ENCODE assay signal across 1 cellular context in genomic region chr6:30741789-30742315, GRCh38.
TF ChIP-seq lines count a peak whose summit lies in the region.

No MANE protein-coding gene starts in this region.

TF ChIP-seq in HepG2, 621 proteins besides CTCF, POLR2A, EP300 and RAD21 (continued from another document and continues in another):
- no peak for TF ChIP-seq ZNF674 (CRISPR knock-in tag; IDR thresholded peaks at IDR 0.05; ENCODE audit: low read depth)
- TF ChIP-seq RAD51 (IDR thresholded peaks at IDR 0.05; ENCODE audit: borderline replicate concordance) = no peak
- TF ChIP-seq ZNF576 (CRISPR knock-in tag; IDR thresholded peaks at IDR 0.05) = no peak
- no peak for TF ChIP-seq ZNF274 (CRISPR knock-in tag; IDR thresholded peaks at IDR 0.05)
- no peak for TF ChIP-seq ZNF772 (CRISPR knock-in tag; IDR thresholded peaks at IDR 0.05)
- TF ChIP-seq ZNF235 (CRISPR knock-in tag; IDR thresholded peaks at IDR 0.05; ENCODE audit: borderline replicate concordance) = no peak
- no peak for TF ChIP-seq SMARCC2 (IDR thresholded peaks at IDR 0.05)
- no peak for TF ChIP-seq CBX2 (IDR thresholded peaks at IDR 0.05; ENCODE audit: low read depth, low read length)
- TF ChIP-seq CBX2 (CRISPR knock-in tag; IDR thresholded peaks at IDR 0.05; ENCODE audit: low read depth) = no peak
- no peak for TF ChIP-seq ZHX2 (IDR thresholded peaks at IDR 0.05; ENCODE audit: low read depth)
- TF ChIP-seq ZHX2 (CRISPR knock-in tag; IDR thresholded peaks at IDR 0.05; ENCODE audit: borderline replicate concordance) = 0 out of 2 replicates have a peak, but pooled peaks have one; percentile 70
- no peak for TF ChIP-seq ZNF564 (CRISPR knock-in tag; IDR thresholded peaks at IDR 0.05)
- no peak for TF ChIP-seq CAMTA2 (CRISPR knock-in tag; IDR thresholded peaks at IDR 0.05; ENCODE audit: borderline replicate concordance)
- no peak for TF ChIP-seq ZBTB1 (CRISPR knock-in tag; IDR thresholded peaks at IDR 0.05; ENCODE audit: borderline replicate concordance)
- peak; percentile 6; the same call in 1 of the 2 replicates for TF ChIP-seq ONECUT2 (CRISPR knock-in tag; IDR thresholded peaks at IDR 0.05)
- no peak for TF ChIP-seq ZMYM3 (CRISPR knock-in tag; IDR thresholded peaks at IDR 0.05)
- no peak for TF ChIP-seq ATF6 (CRISPR knock-in tag; conservative IDR thresholded peaks at IDR 0.05)
- TF ChIP-seq ELK4 (CRISPR knock-in tag; IDR thresholded peaks at IDR 0.05; ENCODE audit: borderline replicate concordance) = peak; percentile 65
- no peak for TF ChIP-seq ZNF160 (CRISPR knock-in tag; IDR thresholded peaks at IDR 0.05)
- no peak for TF ChIP-seq SMARCE1 (IDR thresholded peaks at IDR 0.05; ENCODE audit: borderline replicate concordance)
- TF ChIP-seq MAF1 (CRISPR knock-in tag; IDR thresholded peaks at IDR 0.05; ENCODE audit: borderline replicate concordance) = peak; percentile 45; the same call in 1 of the 2 replicates
- no peak for TF ChIP-seq ATAD3A (CRISPR knock-in tag; IDR thresholded peaks at IDR 0.05)
- TF ChIP-seq FOXC1 (CRISPR knock-in tag; IDR thresholded peaks at IDR 0.05; ENCODE audit: borderline replicate concordance) = no peak
- TF ChIP-seq ZIK1 (CRISPR knock-in tag; IDR thresholded peaks at IDR 0.05; ENCODE audit: borderline replicate concordance, low read depth) = no peak
- no peak for TF ChIP-seq ZNF550 (CRISPR knock-in tag; IDR thresholded peaks at IDR 0.05; ENCODE audit: borderline replicate concordance)
- 0 out of 2 replicates have a peak, but pooled peaks have one; percentile 39 for TF ChIP-seq ZNF597 (CRISPR knock-in tag; IDR thresholded peaks at IDR 0.05)
- no peak for TF ChIP-seq ZNF691 (CRISPR knock-in tag; IDR thresholded peaks at IDR 0.05; ENCODE audit: borderline replicate concordance, low read depth)
- no peak for TF ChIP-seq ASH2L (IDR thresholded peaks at IDR 0.05; ENCODE audit: insufficient read length, low read depth, low read length)
- TF ChIP-seq ZNF251 (CRISPR knock-in tag; IDR thresholded peaks at IDR 0.05) = no peak
- no peak for TF ChIP-seq GTF3A (CRISPR knock-in tag; conservative IDR thresholded peaks at IDR 0.05)
- no peak for TF ChIP-seq KAT7 (CRISPR knock-in tag; IDR thresholded peaks at IDR 0.05; ENCODE audit: borderline replicate concordance)
- TF ChIP-seq THAP11 (CRISPR knock-in tag; IDR thresholded peaks at IDR 0.05) = no peak
- no peak for TF ChIP-seq POGZ (CRISPR knock-in tag; IDR thresholded peaks at IDR 0.05)
- TF ChIP-seq SMYD3 (CRISPR knock-in tag; IDR thresholded peaks at IDR 0.05) = 0 out of 2 replicates have a peak, but pooled peaks have one; percentile 7
- TF ChIP-seq ZBTB33 (CRISPR knock-in tag; IDR thresholded peaks at IDR 0.05) = no peak
- TF ChIP-seq NR3C1 (CRISPR knock-in tag; IDR thresholded peaks at IDR 0.05) = no peak
- TF ChIP-seq ZFP1 (CRISPR knock-in tag; IDR thresholded peaks at IDR 0.05) = no peak
- no peak; the same call in 1 of the 2 replicates for TF ChIP-seq PITX1 (CRISPR knock-in tag; IDR thresholded peaks at IDR 0.05)
- no peak for TF ChIP-seq PLSCR1 (CRISPR knock-in tag; IDR thresholded peaks at IDR 0.05; ENCODE audit: borderline replicate concordance)
- TF ChIP-seq DNMT3B (CRISPR knock-in tag; conservative IDR thresholded peaks at IDR 0.05) = no peak
- TF ChIP-seq SPEN (CRISPR knock-in tag; IDR thresholded peaks at IDR 0.05; ENCODE audit: low read depth) = no peak
- TF ChIP-seq ZBTB2 (CRISPR knock-in tag; IDR thresholded peaks at IDR 0.05; ENCODE audit: low read depth) = no peak
- no peak for TF ChIP-seq CEBPB (IDR thresholded peaks at IDR 0.05; ENCODE audit: borderline replicate concordance, low read depth, low read length)
- TF ChIP-seq MAFK (conservative IDR thresholded peaks at IDR 0.05 in 1 of 2, IDR thresholded peaks at IDR 0.05 in 1 of 2; ENCODE audit: low read length in 2 of 2) = no peak
- TF ChIP-seq MZF1 (CRISPR knock-in tag; IDR thresholded peaks at IDR 0.05; ENCODE audit: borderline replicate concordance) = no peak; the same call in 1 of the 2 replicates
- 0 out of 2 replicates have a peak, but pooled peaks have one; percentile 22 for TF ChIP-seq HDAC2 (CRISPR knock-in tag; IDR thresholded peaks at IDR 0.05)
- no peak for TF ChIP-seq ZFY (CRISPR knock-in tag; IDR thresholded peaks at IDR 0.05)
- TF ChIP-seq FUBP1 (CRISPR knock-in tag; IDR thresholded peaks at IDR 0.05; ENCODE audit: borderline replicate concordance) = peak; percentile 51; the same call in 1 of the 2 replicates
- no peak for TF ChIP-seq FOXK2 (IDR thresholded peaks at IDR 0.05)
- TF ChIP-seq ZNF24 (IDR thresholded peaks at IDR 0.05) = no peak
- TF ChIP-seq RBFOX2 (IDR thresholded peaks at IDR 0.05; ENCODE audit: low read depth, low read length) = no peak
- TF ChIP-seq ZNF589 (CRISPR knock-in tag; conservative IDR thresholded peaks at IDR 0.05) = no peak
- no peak for TF ChIP-seq RELA (CRISPR knock-in tag; IDR thresholded peaks at IDR 0.05)
- no peak for TF ChIP-seq ATM (IDR thresholded peaks at IDR 0.05; ENCODE audit: borderline replicate concordance)
- TF ChIP-seq MEIS2 (CRISPR knock-in tag; IDR thresholded peaks at IDR 0.05) = peak; percentile 21; the same call in 1 of the 2 replicates
